ENCODE assay signal across 8 cellular contexts in genomic region chr14:20631023-20631820, GRCh38. TPM values are rescaled to one million over a fixed set of nuclear protein-coding genes. Genes with fewer than 3 reads are reported as not detected.
DNase-seq lines count a peak whose midpoint lies in the region; ATAC-seq and TF ChIP-seq lines count a peak whose summit lies in the region.

No MANE protein-coding gene starts in this region.

- peak overlapping the region; percentile 70 for H3K4me3 ChIP-seq in LNCaP clone FGC (ENCODE audit: low read depth, low read length)

- DNase-seq in DMS 273 (lab: John Stamatoyannopoulos, UW; ENCODE audit: unreplicated experiment): peak; percentile 89
- DNase-seq in LNCaP clone FGC (ENCODE audit: low read depth): no peak
- DNase-seq in T-helper 9 cell: peak; percentile 52
- peak; percentile 44 for DNase-seq in cerebellum (ENCODE audit: low spot score)
- peak; percentile 71 for DNase-seq in kidney tubule cell (ENCODE audit: low spot score)
- peak in 2 of 3 donors; percentile 35 to 37 for DNase-seq in stimulated activated CD4-positive, alpha-beta T cell treated with anti-CD3 and anti-CD28 coated beads, TNF-alpha, amount 100 ng/mL, for 48 hours (ENCODE audit: low read depth in 3 of 3)

- TF ChIP-seq CTCF in LNCaP clone FGC (IDR thresholded peaks at IDR 0.05; ENCODE audit: control insufficient read depth, extremely low read depth, insufficient read depth): no peak

- ATAC-seq in HG03565 (IDR thresholded peaks at IDR 0.05; ENCODE audit: unreplicated experiment) (no peak), GM18868 (IDR thresholded peaks at IDR 0.05; ENCODE audit: unreplicated experiment) (no peak)

RNA-seq across cellular contexts. Expression of gene OR6S1, which starts 10.3 kb away (rescaled TPM):
- total RNA-seq in cerebellum: not detected

RNA-seq across cellular contexts. Expression of gene RNASE12, which starts 40.0 kb away (rescaled TPM):
- total RNA-seq in cerebellum: not detected

RNA-seq across cellular contexts. Expression of gene RNASE11, which starts 43.4 kb away (rescaled TPM):
- total RNA-seq in cerebellum: not detected

RNA-seq across cellular contexts. Expression of gene RNASE4, which starts 53.1 kb away (rescaled TPM):
- 2.6 TPM for total RNA-seq in cerebellum

RNA-seq across cellular contexts. Expression of gene ANG, which starts 57.3 kb away (rescaled TPM):
- total RNA-seq in cerebellum: 1.5 TPM
